39 cellular contexts compared by ENCODE assay signal in the genomic region with DNA sequence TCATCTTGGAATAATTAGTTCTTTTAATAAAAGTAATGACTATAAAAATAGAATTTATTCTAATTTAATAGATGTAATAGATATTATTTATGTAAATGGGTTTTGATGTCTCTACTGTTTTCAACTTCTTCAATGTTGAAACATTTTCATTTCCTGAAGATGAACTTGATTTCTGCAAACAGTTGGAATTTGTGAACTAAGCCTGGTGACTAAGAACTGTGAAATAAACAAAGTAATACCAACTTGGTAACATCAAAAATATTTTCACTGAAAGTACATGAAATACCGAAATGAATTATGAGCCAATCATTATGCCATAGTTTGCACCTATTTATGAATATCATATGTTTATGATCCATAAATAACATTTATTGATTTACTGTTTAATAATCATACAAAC.
"Had no signal": no experiment of that assay in that cellular context is flagged by ENCODE, and none has a peak within 500 bp of the region (broad histone marks: within the 10 kb centered on the region; RNA-seq: fewer than 3 reads in every experiment).

No MANE protein-coding gene starts in this region.

- FAIRE-seq: RCC 7860 had no signal

- ATAC-seq: activated naive CD8-positive, alpha-beta T cell treated with anti-CD3 and anti-CD28 coated beads, Interleukin-2, amount 50 U/mL, for 24 hours; activated T-cell treated with anti-CD3 and anti-CD28 coated beads, Interleukin-2, amount 50 U/mL, for 4 hours; Right ventricle myocardium inferior; SK-N-SH treated with all-trans-retinoic acid at 6 μM for 48 hours had no signal

- H3K27ac ChIP-seq: brain microvascular endothelial cell, cardiac muscle cell, KMS-11, PC-9, RWPE1, VCaP had no signal

- H3K4me3 ChIP-seq: cardiac muscle cell, PC-9 had no signal

- DNase-seq: activated B cell treated with CpG ODN at 0.5 μM for 24 hours; activated CD4-positive, alpha-beta memory T cell treated with anti-CD3 and anti-CD28 coated beads for 36 hours; activated CD4-positive, alpha-beta T cell treated with anti-CD3 and anti-CD28 coated beads for 4 hours; activated CD4-positive, alpha-beta T cell treated with anti-CD3 and anti-CD28 coated beads, Interleukin-2, amount 50 U/mL, for 1 hour; activated CD4-positive, CD25-positive, alpha-beta regulatory T cell treated with anti-CD3 and anti-CD28 coated beads, Interleukin-2, amount 50 U/mL, for 72 hours; activated CD8-positive, alpha-beta memory T cell treated with anti-CD3 and anti-CD28 coated beads, Interleukin-2, amount 50 U/mL, for 4 hours; activated effector memory CD4-positive, alpha-beta T cell treated with Interleukin-2 at 50 U/mL for 16 hours; activated naive CD4-positive, alpha-beta T cell treated with anti-CD3 and anti-CD28 coated beads, Interleukin-2, amount 10 ng/mL, durations not matched to agents 7 days and 5 days; activated naive CD8-positive, alpha-beta T cell treated with anti-CD3 and anti-CD28 coated beads, Interleukin-2, amount 50 U/mL, for 24 hours; activated T-cell treated with anti-CD3 and anti-CD28 coated beads for 4 hours; activated T-cell treated with anti-CD3 and anti-CD28 coated beads, Interleukin-2, amount 50 U/mL, for 4 hours; amniotic stem cell; aorta; brain microvascular endothelial cell; NCI-H1092 treated with DMSO at 0.1 percent for 48 hours; NCI-H1417; NCI-H146; NCI-H187; NCI-H2029 treated with DMSO at 0.1 percent for 48 hours; NCI-H2107; NCI-H2171; NCI-H510A; NCI-H526; NCI-H748 treated with DMSO at 0.1 percent for 48 hours; NK-92 treated with Interleukin-12 subunit alpha and Interleukin-12 subunit beta, amount 100 ng/mL, for 24 hours; PC-9; SIG-M5; SW 1271; T-helper 1 cell; T-helper 2 cell; T-helper 9 cell had no signal

- H3K27ac Mint-ChIP-seq: activated B cell treated with CpG ODN at 0.5 μM for 24 hours; activated CD4-positive, alpha-beta memory T cell treated with anti-CD3 and anti-CD28 coated beads for 36 hours; activated naive CD4-positive, alpha-beta T cell treated with anti-CD3 and anti-CD28 coated beads, Interleukin-2, amount 10 ng/mL, durations not matched to agents 7 days and 5 days; activated naive CD8-positive, alpha-beta T cell; activated naive CD8-positive, alpha-beta T cell treated with anti-CD3 and anti-CD28 coated beads, Interleukin-2, amount 50 U/mL, for 24 hours had no signal

- H3K36me3 ChIP-seq: brain microvascular endothelial cell, cardiac muscle cell had no signal

- H3K27me3 Mint-ChIP-seq: activated B cell treated with CpG ODN at 0.5 μM for 24 hours; activated CD4-positive, alpha-beta memory T cell treated with anti-CD3 and anti-CD28 coated beads for 36 hours; activated naive CD4-positive, alpha-beta T cell treated with anti-CD3 and anti-CD28 coated beads, Interleukin-2, amount 10 ng/mL, durations not matched to agents 7 days and 5 days; activated naive CD8-positive, alpha-beta T cell; activated naive CD8-positive, alpha-beta T cell treated with anti-CD3 and anti-CD28 coated beads, Interleukin-2, amount 50 U/mL, for 24 hours had no signal

- H3K4me1 Mint-ChIP-seq: activated B cell treated with CpG ODN at 0.5 μM for 24 hours; activated naive CD4-positive, alpha-beta T cell treated with anti-CD3 and anti-CD28 coated beads, Interleukin-2, amount 10 ng/mL, durations not matched to agents 7 days and 5 days; activated naive CD8-positive, alpha-beta T cell treated with anti-CD3 and anti-CD28 coated beads, Interleukin-2, amount 50 U/mL, for 24 hours had no signal

- H3K4me3 Mint-ChIP-seq: activated B cell treated with CpG ODN at 0.5 μM for 24 hours; activated CD4-positive, alpha-beta memory T cell treated with anti-CD3 and anti-CD28 coated beads for 36 hours; activated naive CD4-positive, alpha-beta T cell treated with anti-CD3 and anti-CD28 coated beads, Interleukin-2, amount 10 ng/mL, durations not matched to agents 7 days and 5 days; activated naive CD8-positive, alpha-beta T cell; activated naive CD8-positive, alpha-beta T cell treated with anti-CD3 and anti-CD28 coated beads, Interleukin-2, amount 50 U/mL, for 24 hours; activated T-cell treated with anti-CD3 and anti-CD28 coated beads, Interleukin-2, amount 50 U/mL, for 4 hours had no signal

- H3K9me3 Mint-ChIP-seq: activated B cell treated with CpG ODN at 0.5 μM for 24 hours had no signal

- H3K36me3 Mint-ChIP-seq: activated CD4-positive, alpha-beta memory T cell treated with anti-CD3 and anti-CD28 coated beads for 36 hours; activated naive CD4-positive, alpha-beta T cell treated with anti-CD3 and anti-CD28 coated beads, Interleukin-2, amount 10 ng/mL, durations not matched to agents 7 days and 5 days; activated naive CD8-positive, alpha-beta T cell had no signal

- H3K27me3 ChIP-seq: brain microvascular endothelial cell, cardiac muscle cell had no signal
